In the genomic region with DNA sequence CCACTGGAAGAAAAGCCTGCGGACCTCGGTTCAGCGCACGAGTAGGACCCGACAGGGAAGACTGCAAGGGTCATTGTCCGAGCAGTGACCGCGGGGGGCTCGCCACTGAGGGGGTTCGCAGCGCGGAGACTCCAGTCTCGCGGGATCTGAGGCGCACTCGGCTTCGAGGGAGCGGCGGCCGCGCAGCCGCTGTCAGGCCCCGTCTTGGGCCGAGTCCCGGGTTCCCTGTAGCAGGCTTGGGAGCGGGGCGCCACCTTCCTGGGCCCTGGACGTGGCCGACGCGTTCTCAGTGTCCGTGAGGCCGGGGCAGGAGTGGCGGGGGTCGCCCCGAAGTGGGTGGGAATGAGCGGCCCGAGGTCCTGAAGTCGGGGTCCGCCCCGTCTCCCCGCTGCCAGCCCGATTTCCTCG, we compare ENCODE assay signal across 8 cellular contexts. TPM values are rescaled to one million over a fixed set of nuclear protein-coding genes. Genes with fewer than 3 reads are reported as not detected.
DNase-seq lines count a peak whose midpoint lies in the region; ATAC-seq lines count a peak whose summit lies in the region.

No MANE protein-coding gene starts in this region.

- no peaks in the 10 kb centered on the region for H3K27me3 ChIP-seq in CD4-positive, alpha-beta memory T cell (ENCODE audit: insufficient read depth, low read length)
- H3K27me3 ChIP-seq in MG63, result no peaks in the 10 kb centered on the region
- no peaks in the 10 kb centered on the region for H3K27me3 ChIP-seq in naive thymus-derived CD4-positive, alpha-beta T cell (ENCODE audit: control insufficient read depth in 2 of 2, insufficient read depth in 2 of 2, low read length in 2 of 2)

- intact Hi-C loops in CD4-positive, alpha-beta memory T cell (cut with micrococcal nuclease), result loop anchor here (1.0 to 5.0 kb wide), 5 partner anchors 82 to 215 kb away; a partner anchor contains a TSS
- intact Hi-C loops in dendritic cell treated with granulocyte-macrophage colony-stimulating factor and Interleukin-4, amounts not matched to agents 40 ng/mL and 50 ng/mL, for 4 days (cut with micrococcal nuclease), result no loop called here
- intact Hi-C loops in naive thymus-derived CD4-positive, alpha-beta T cell (cut with micrococcal nuclease), result loop anchor here (1.0 to 5.0 kb wide), 10 partner anchors 14 to 537 kb away; a partner anchor contains a TSS

- peak overlapping the region in 4 of 7 donors; percentile 76 to 95 (median 82) for H3K27ac Mint-ChIP-seq in CD4-positive, alpha-beta memory T cell
- H3K27ac Mint-ChIP-seq in dendritic cell treated with granulocyte-macrophage colony-stimulating factor and Interleukin-4, amounts not matched to agents 40 ng/mL and 50 ng/mL, for 4 days, result peak overlapping the region; percentile 90
- peak overlapping the region in 5 of 9 donors; percentile 12 to 95 (median 86) for H3K27ac Mint-ChIP-seq in naive thymus-derived CD4-positive, alpha-beta T cell

- H3K9me3 Mint-ChIP-seq in CD4-positive, alpha-beta memory T cell, result peaks cover 0 to 24% (median 0%) of the 10 kb centered on the region in 8 donors
- no peaks in the 10 kb centered on the region for H3K9me3 Mint-ChIP-seq in dendritic cell treated with granulocyte-macrophage colony-stimulating factor and Interleukin-4, amounts not matched to agents 40 ng/mL and 50 ng/mL, for 4 days
- H3K9me3 Mint-ChIP-seq in naive thymus-derived CD4-positive, alpha-beta T cell, result peaks cover 0 to 11% (median 0%) of the 10 kb centered on the region in 11 donors

- peak overlapping the region in 1 of 2 donors; percentile 87 for H3K4me3 ChIP-seq in CD4-positive, alpha-beta memory T cell (ENCODE audit: low read length in 2 of 2)
- H3K4me3 ChIP-seq in MG63, result peak overlapping the region; percentile 72
- H3K4me3 ChIP-seq in naive thymus-derived CD4-positive, alpha-beta T cell (ENCODE audit: low read length), result peak overlapping the region; percentile 46

- H3K4me1 Mint-ChIP-seq in CD4-positive, alpha-beta memory T cell, result peaks cover 32 to 66% (median 45%) of the 10 kb centered on the region in 4 donors
- peaks cover 74% of the 10 kb centered on the region for H3K4me1 Mint-ChIP-seq in dendritic cell treated with granulocyte-macrophage colony-stimulating factor and Interleukin-4, amounts not matched to agents 40 ng/mL and 50 ng/mL, for 4 days (ENCODE audit: low read depth)
- peaks cover 43 to 60% (median 53%) of the 10 kb centered on the region in 7 donors for H3K4me1 Mint-ChIP-seq in naive thymus-derived CD4-positive, alpha-beta T cell

- peaks cover 67% of the 10 kb centered on the region for H3K4me1 ChIP-seq in CD4-positive, alpha-beta memory T cell (ENCODE audit: insufficient read depth, low read length)
- peaks cover 52 to 65% of the 10 kb centered on the region in 2 donors for H3K4me1 ChIP-seq in naive thymus-derived CD4-positive, alpha-beta T cell (ENCODE audit: control insufficient read depth in 2 of 2, insufficient read depth in 2 of 2, low read length in 2 of 2)

- H3K9me3 ChIP-seq in CD4-positive, alpha-beta memory T cell (ENCODE audit: control insufficient read depth in 1 of 2, low read length in 2 of 2), result no peaks in the 10 kb centered on the region
- no peaks in the 10 kb centered on the region for H3K9me3 ChIP-seq in MG63
- H3K9me3 ChIP-seq in naive thymus-derived CD4-positive, alpha-beta T cell (ENCODE audit: control insufficient read depth in 2 of 3, low read length in 3 of 3), result no peaks in the 10 kb centered on the region

- CTCF ChIA-PET in CD4-positive, alpha-beta memory T cell (lab: Charles Lee; ENCODE audit: partially characterized antibody), result interaction anchor here (1.4 to 3.9 kb wide), 2 partner anchors 30 to 31 kb away, joined by 8 to 31 read pairs; no protein-coding TSS in a partner anchor
- CTCF ChIA-PET in naive thymus-derived CD4-positive, alpha-beta T cell (lab: Charles Lee), result interaction anchor here (1.0 kb wide), 2 partner anchors 8 to 30 kb away, joined by 4 to 7 read pairs; no protein-coding TSS in a partner anchor

- peak in 1 of 5 donors; percentile 39 for DNase-seq in CD4-positive, alpha-beta memory T cell
- DNase-seq in MG63 (peak; percentile 39), SKM-1 (lab: John Stamatoyannopoulos, UW; ENCODE audit: unreplicated experiment) (no peak)
- DNase-seq in naive thymus-derived CD4-positive, alpha-beta T cell, result no peak
- DNase-seq in activated CD4-positive, alpha-beta T cell treated with anti-CD3 and anti-CD28 coated beads, Interleukin-2, amount 50 U/mL, for 48 hours, result no peak

- POLR2A ChIA-PET in CD4-positive, alpha-beta memory T cell (lab: Charles Lee; ENCODE audit: partially characterized antibody), result interaction anchor here (0.5 to 5.7 kb wide), 36 partner anchors 8 to 596 kb away, joined by 3 to 74 read pairs (median 4); a partner anchor contains a TSS
- POLR2A ChIA-PET in naive thymus-derived CD4-positive, alpha-beta T cell (lab: Charles Lee), result interaction anchor here (0.5 to 6.6 kb wide), 22 partner anchors 9 to 613 kb away, joined by 3 to 60 read pairs (median 4); a partner anchor contains a TSS

- peak overlapping the region; percentile 93 for H3K27ac ChIP-seq in CD4-positive, alpha-beta memory T cell (ENCODE audit: low read depth, low read length)
- H3K27ac ChIP-seq in naive thymus-derived CD4-positive, alpha-beta T cell (ENCODE audit: low read depth, low read length), result peak overlapping the region; percentile 93

- peaks cover 55% of the 10 kb centered on the region for H3K36me3 ChIP-seq in CD4-positive, alpha-beta memory T cell (ENCODE audit: insufficient read depth, low read length)
- peaks cover 45% of the 10 kb centered on the region for H3K36me3 ChIP-seq in MG63
- H3K36me3 ChIP-seq in naive thymus-derived CD4-positive, alpha-beta T cell (ENCODE audit: control insufficient read depth in 2 of 3, insufficient read depth in 3 of 3, low read length in 3 of 3), result peaks cover 39 to 68% (median 42%) of the 10 kb centered on the region in 3 experiments

- ATAC-seq in naive thymus-derived CD4-positive, alpha-beta T cell, result no peak
- ATAC-seq in GM19452 (IDR thresholded peaks at IDR 0.05; ENCODE audit: unreplicated experiment) (no peak), HG02678 (IDR thresholded peaks at IDR 0.05; ENCODE audit: unreplicated experiment) (no peak)

- peaks cover 39 to 64% of the 10 kb centered on the region in 2 donors for H3K36me3 Mint-ChIP-seq in CD4-positive, alpha-beta memory T cell
- peaks cover 92% of the 10 kb centered on the region for H3K36me3 Mint-ChIP-seq in dendritic cell treated with granulocyte-macrophage colony-stimulating factor and Interleukin-4, amounts not matched to agents 40 ng/mL and 50 ng/mL, for 4 days (ENCODE audit: low read depth)
- H3K36me3 Mint-ChIP-seq in naive thymus-derived CD4-positive, alpha-beta T cell, result peaks cover 0 to 46% (median 23%) of the 10 kb centered on the region in 5 donors

- H3K4me3 Mint-ChIP-seq in CD4-positive, alpha-beta memory T cell, result peak overlapping the region in 4 of 8 donors; percentile 52 to 64 (median 62)
- H3K4me3 Mint-ChIP-seq in dendritic cell treated with granulocyte-macrophage colony-stimulating factor and Interleukin-4, amounts not matched to agents 40 ng/mL and 50 ng/mL, for 4 days, result peak overlapping the region; percentile 79
- H3K4me3 Mint-ChIP-seq in naive thymus-derived CD4-positive, alpha-beta T cell, result peak overlapping the region in 9 of 10 donors; percentile 36 to 92 (median 59)

- no peaks in the 10 kb centered on the region for H3K27me3 Mint-ChIP-seq in CD4-positive, alpha-beta memory T cell
- H3K27me3 Mint-ChIP-seq in dendritic cell treated with granulocyte-macrophage colony-stimulating factor and Interleukin-4, amounts not matched to agents 40 ng/mL and 50 ng/mL, for 4 days, result no peaks in the 10 kb centered on the region
- no peaks in the 10 kb centered on the region for H3K27me3 Mint-ChIP-seq in naive thymus-derived CD4-positive, alpha-beta T cell

RNA-seq across cellular contexts. Expression of a gene that starts 0.5 kb away (rescaled TPM):
- total RNA-seq in CD4-positive, alpha-beta memory T cell, result 10 to 100 TPM; 50.5 to 54.2 TPM
- polyA plus RNA-seq in CD4-positive, alpha-beta memory T cell, result 100 to 1,000 TPM in 1 of 2 donors, 10 to 100 TPM in 1; 57.2 to 114 TPM
- total RNA-seq in MG63 (2014; rRNA removed; shearing (Covaris generic); ENCODE audit: low replicate concordance), result 32.2 and 57.2 TPM in 2 replicates
- total RNA-seq in naive thymus-derived CD4-positive, alpha-beta T cell, result 10 to 100 TPM; 31.7 to 57.3 (median 47.7) TPM
- 10 to 100 TPM; 75.0 to 78.8 TPM for polyA plus RNA-seq in naive thymus-derived CD4-positive, alpha-beta T cell

RNA-seq across cellular contexts. Expression of a gene that starts 5.7 kb away (rescaled TPM):
- 100 to 1,000 TPM; 574 to 638 TPM for total RNA-seq in CD4-positive, alpha-beta memory T cell
- polyA plus RNA-seq in CD4-positive, alpha-beta memory T cell, result 100 to 1,000 TPM; 160 to 257 TPM
- total RNA-seq in MG63 (2014; rRNA removed; shearing (Covaris generic); ENCODE audit: low replicate concordance), result 64.1 and 68.5 TPM in 2 replicates
- 100 to 1,000 TPM; 237 to 629 (median 524) TPM for total RNA-seq in naive thymus-derived CD4-positive, alpha-beta T cell
- 100 to 1,000 TPM; 233 to 247 TPM for polyA plus RNA-seq in naive thymus-derived CD4-positive, alpha-beta T cell

RNA-seq across cellular contexts. Expression of a gene that starts 10.8 kb away (rescaled TPM):
- total RNA-seq in CD4-positive, alpha-beta memory T cell, result not detected
- not detected for polyA plus RNA-seq in CD4-positive, alpha-beta memory T cell
- 0.76 TPM in 1 of 2 replicates, not detected in the other for total RNA-seq in MG63 (2014; rRNA removed; shearing (Covaris generic); ENCODE audit: low replicate concordance)
- total RNA-seq in naive thymus-derived CD4-positive, alpha-beta T cell, result not detected
- not detected for polyA plus RNA-seq in naive thymus-derived CD4-positive, alpha-beta T cell

RNA-seq across cellular contexts. Expression of a gene that starts 26.5 kb away (rescaled TPM):
- 10 to 100 TPM; 30.3 to 34.0 TPM for total RNA-seq in CD4-positive, alpha-beta memory T cell
- 1 to 10 TPM in 1 of 2 donors, under 1 TPM in 1; 0.75 to 6.1 TPM for polyA plus RNA-seq in CD4-positive, alpha-beta memory T cell
- 4.6 and 5.7 TPM in 2 replicates for total RNA-seq in MG63 (2014; rRNA removed; shearing (Covaris generic); ENCODE audit: low replicate concordance)
- total RNA-seq in naive thymus-derived CD4-positive, alpha-beta T cell, result 100 to 1,000 TPM in 2 of 5 experiments, 10 to 100 TPM in 3; 22.6 to 310 (median 78.1) TPM
- polyA plus RNA-seq in naive thymus-derived CD4-positive, alpha-beta T cell, result 1 to 10 TPM; 1.4 to 3.6 TPM

RNA-seq across cellular contexts. Expression of a gene that starts 33.3 kb away (rescaled TPM):
- total RNA-seq in CD4-positive, alpha-beta memory T cell, result 100 to 1,000 TPM; 105 to 108 TPM
- polyA plus RNA-seq in CD4-positive, alpha-beta memory T cell, result 100 to 1,000 TPM; 133 to 243 TPM
- 29.4 and 33.8 TPM in 2 replicates for total RNA-seq in MG63 (2014; rRNA removed; shearing (Covaris generic); ENCODE audit: low replicate concordance)
- total RNA-seq in naive thymus-derived CD4-positive, alpha-beta T cell, result 100 to 1,000 TPM in 3 of 5 experiments, 10 to 100 TPM in 2; 90.6 to 178 (median 102) TPM
- polyA plus RNA-seq in naive thymus-derived CD4-positive, alpha-beta T cell, result 100 to 1,000 TPM; 209 to 302 TPM
